ENCODE assay signal across 29 cellular contexts in genomic region chr15:32732574-32733157, GRCh38. TPM values are rescaled to one million over a fixed set of nuclear protein-coding genes. Genes with fewer than 3 reads are reported as not detected.
"Had no signal": no experiment of that assay in that cellular context is flagged by ENCODE, and none has a peak within 500 bp of the region (broad histone marks: within the 10 kb centered on the region; RNA-seq: fewer than 3 reads in every experiment).

No MANE protein-coding gene starts in this region.

- H3K4me1 ChIP-seq: heart right ventricle, pancreas, psoas muscle, spleen, testis had no signal

- H3K27me3 ChIP-seq: foreskin keratinocyte, pancreas, testis had no signal

- H3K4me3 Mint-ChIP-seq: activated T-cell treated with anti-CD3 and anti-CD28 coated beads, Interleukin-2, amount 50 U/mL, for 4 hours; activated T-helper 17 cell treated with anti-CD3 and anti-CD28 coated beads, Interleukin-2, amount 50 U/mL, for 72 hours; dendritic cell treated with granulocyte-macrophage colony-stimulating factor and Interleukin-4, amounts not matched to agents 40 ng/mL and 50 ng/mL, for 4 days; endodermal cell; natural killer cell treated with Interleukin-12 subunit alpha and Interleukin-12 subunit beta and Interleukin-15 and Interleukin-18, amount 100 ng/mL, for 72 hours had no signal

- H3K27ac Mint-ChIP-seq: activated T-helper 17 cell treated with anti-CD3 and anti-CD28 coated beads, Interleukin-2, amount 50 U/mL, for 72 hours; dendritic cell treated with granulocyte-macrophage colony-stimulating factor and Interleukin-4, amounts not matched to agents 40 ng/mL and 50 ng/mL, for 4 days; endodermal cell; natural killer cell treated with Interleukin-12 subunit alpha and Interleukin-12 subunit beta and Interleukin-15 and Interleukin-18, amount 100 ng/mL, for 72 hours had no signal

- DNase-seq: activated CD4-positive, alpha-beta T cell treated with anti-CD3 and anti-CD28 coated beads for 4 hours; activated CD4-positive, alpha-beta T cell treated with anti-CD3 and anti-CD28 coated beads, Interleukin-2, amount 50 U/mL, for 48 hours; activated CD8-positive, alpha-beta memory T cell treated with anti-CD3 and anti-CD28 coated beads, Interleukin-2, amount 50 U/mL, for 4 hours; activated gamma-delta T cell treated with Interleukin-2 at 50 U/mL for 16 hours; activated naive CD4-positive, alpha-beta T cell treated with anti-CD3 and anti-CD28 coated beads, Interleukin-2, amount 50 U/mL, for 16 hours; activated T-cell treated with anti-CD3 and anti-CD28 coated beads, Interleukin-2, amount 50 U/mL, for 4 hours; amniotic stem cell; caudate nucleus; endodermal cell; foreskin keratinocyte; heart right ventricle; mesendoderm; mucosa of descending colon; pancreas; psoas muscle; spleen; stimulated activated naive CD4-positive, alpha-beta T cell treated with Interleukin-2 at 50 U/mL for 16 hours; testis; trophoblast cell had no signal

- ATAC-seq: activated T-cell treated with anti-CD3 and anti-CD28 coated beads, Interleukin-2, amount 50 U/mL, for 4 hours; activated T-helper 17 cell treated with anti-CD3 and anti-CD28 coated beads, Interleukin-2, amount 50 U/mL, for 72 hours; esophagus mucosa; foreskin keratinocyte; heart right ventricle; mucosa of descending colon; natural killer cell treated with Interleukin-12 subunit alpha and Interleukin-12 subunit beta and Interleukin-15 and Interleukin-18, amount 100 ng/mL, for 72 hours; pancreas; psoas muscle had no signal

- FAIRE-seq: pancreas, TTC549, urothelium cell line had no signal

- H3K36me3 Mint-ChIP-seq: natural killer cell treated with Interleukin-12 subunit alpha and Interleukin-12 subunit beta and Interleukin-15 and Interleukin-18, amount 100 ng/mL, for 72 hours had no signal

- H3K36me3 ChIP-seq: heart right ventricle, pancreas, spleen had no signal

- H3K9me3 ChIP-seq: mucosa of descending colon, pancreas, psoas muscle, testis had no signal

- H3K9me3 Mint-ChIP-seq: activated T-cell treated with anti-CD3 and anti-CD28 coated beads, Interleukin-2, amount 50 U/mL, for 4 hours; activated T-helper 17 cell treated with anti-CD3 and anti-CD28 coated beads, Interleukin-2, amount 50 U/mL, for 72 hours; dendritic cell treated with granulocyte-macrophage colony-stimulating factor and Interleukin-4, amounts not matched to agents 40 ng/mL and 50 ng/mL, for 4 days; natural killer cell treated with Interleukin-12 subunit alpha and Interleukin-12 subunit beta and Interleukin-15 and Interleukin-18, amount 100 ng/mL, for 72 hours had no signal

- H3K4me1 Mint-ChIP-seq: activated T-helper 17 cell treated with anti-CD3 and anti-CD28 coated beads, Interleukin-2, amount 50 U/mL, for 72 hours had no signal

- H3K4me3 ChIP-seq: heart right ventricle, lung, mucosa of descending colon, pancreas, psoas muscle, spleen, testis had no signal

- H3K27ac ChIP-seq: foreskin keratinocyte, heart right ventricle, pancreas, psoas muscle, spleen, testis, VCaP had no signal

RNA-seq across cellular contexts. Expression of gene GREM1, which starts 14.9 kb away (rescaled TPM):
- total RNA-seq: activated CD8-positive, alpha-beta memory T cell treated with anti-CD3 and anti-CD28 coated beads for 36 hours; activated T-helper 17 cell treated with anti-CD3 and anti-CD28 coated beads, Interleukin-2, amount 50 U/mL, for 72 hours; T-helper 1 cell treated with Interleukin-12 subunit alpha and Interleukin-12 subunit beta and Interleukin-4 antibody, amounts not matched to agents 30 ng/mL and 1 ng/mL, for 36 hours had no signal
